ENCODE assay signal across 12 cellular contexts in genomic region chr15:95857758-95858157, GRCh38.
"Had no signal": no experiment of that assay in that cellular context is flagged by ENCODE, and none has a peak within 500 bp of the region (broad histone marks: within the 10 kb centered on the region; RNA-seq: fewer than 3 reads in every experiment).

No MANE protein-coding gene starts in this region.

- H3K4me3 ChIP-seq: breast epithelium, esophagus squamous epithelium, SJSA1, thyroid gland had no signal

- H3K36me3 ChIP-seq: breast epithelium, esophagus squamous epithelium, SJSA1, thyroid gland had no signal

- H3K27ac ChIP-seq: SJSA1, thyroid gland, VCaP had no signal

- H3K9me3 ChIP-seq: breast epithelium, esophagus squamous epithelium, SJSA1, thyroid gland had no signal

- H3K4me1 ChIP-seq: breast epithelium, esophagus squamous epithelium, SJSA1, thyroid gland had no signal

- H3K27me3 ChIP-seq: breast epithelium, esophagus squamous epithelium, SJSA1, thyroid gland had no signal

- DNase-seq: activated CD4-positive, alpha-beta memory T cell treated with anti-CD3 and anti-CD28 coated beads for 36 hours; activated gamma-delta T cell; activated T-cell treated with anti-CD3 and anti-CD28 coated beads, Interleukin-2, amount 50 U/mL, for 48 hours; anterior cingulate cortex; esophagus squamous epithelium; glutamatergic neuron; small intestine; T1000; thyroid gland had no signal
